19 cellular contexts compared by ENCODE assay signal in genomic region chr5:138819065-138819464, GRCh38. TPM values are rescaled to one million over a fixed set of nuclear protein-coding genes. Genes with fewer than 3 reads are reported as not detected.
DNase-seq lines count a peak whose midpoint lies in the region; ATAC-seq and TF ChIP-seq lines count a peak whose summit lies in the region.
"Had no signal": no experiment of that assay in that cellular context is flagged by ENCODE, and none has a peak within 500 bp of the region (broad histone marks: within the 10 kb centered on the region; RNA-seq: fewer than 3 reads in every experiment).

No MANE protein-coding gene starts in this region.

- H3K36me3 Mint-ChIP-seq in chondrocyte (ENCODE audit: low read depth), result peaks cover 11% of the 10 kb centered on the region
- peaks cover 53% of the 10 kb centered on the region for H3K36me3 Mint-ChIP-seq in neural progenitor cell
- H3K36me3 Mint-ChIP-seq in immature natural killer cell, result peaks cover 5 to 11% (median 8%) of the 10 kb centered on the region in 3 donors

- H3K4me1 Mint-ChIP-seq in chondrocyte (ENCODE audit: low read depth), result peaks cover 65% of the 10 kb centered on the region
- peaks cover 2% of the 10 kb centered on the region for H3K4me1 Mint-ChIP-seq in neural progenitor cell
- H3K4me1 Mint-ChIP-seq in immature natural killer cell, result no peaks in the 10 kb centered on the region

- no peak overlapping the region for H3K9ac ChIP-seq in neural progenitor cell
- H3K9ac ChIP-seq: KMS-11, parathyroid adenoma had no signal

- H3K27me3 Mint-ChIP-seq in chondrocyte (ENCODE audit: low read depth), result no peaks in the 10 kb centered on the region
- H3K27me3 Mint-ChIP-seq in neural progenitor cell (ENCODE audit: insufficient read depth, low read depth), result no peaks in the 10 kb centered on the region
- H3K27me3 Mint-ChIP-seq in immature natural killer cell (ENCODE audit: low read depth in 3 of 3), result peaks cover 3 to 9% (median 3%) of the 10 kb centered on the region in 3 donors
- H3K27me3 Mint-ChIP-seq: type B pancreatic cell had no signal

- no peak for TF ChIP-seq CTCF in chondrocyte (IDR thresholded peaks at IDR 0.05)
- TF ChIP-seq CTCF in neural progenitor cell (IDR thresholded peaks at IDR 0.05), result no peak
- TF ChIP-seq CTCF in OCI-LY7 (conservative IDR thresholded peaks at IDR 0.05; ENCODE audit: low read length), result no peak
- no peak for TF ChIP-seq CTCF in PC-9 (conservative IDR thresholded peaks at IDR 0.05)

- H3K4me2 ChIP-seq in neural progenitor cell (no peak overlapping the region), OCI-LY7 (ENCODE audit: low read length) (no peak overlapping the region), PC-9 (no peak overlapping the region)
- H3K4me2 ChIP-seq: A549, KMS-11 had no signal

- peaks cover 90% of the 10 kb centered on the region for H3K79me2 ChIP-seq in neural progenitor cell (ENCODE audit: low read depth)
- no peaks in the 10 kb centered on the region for H3K79me2 ChIP-seq in OCI-LY7 (ENCODE audit: insufficient read depth, low read depth, low read length)
- no peaks in the 10 kb centered on the region for H3K79me2 ChIP-seq in PC-9 (ENCODE audit: low read depth)

- POLR2A ChIA-PET in OCI-LY7 (lab: Charles Lee) (interaction anchor here (0.5 kb wide), 1 partner anchor 30 kb away, joined by 6 read pairs; no protein-coding TSS in a partner anchor), PC-9 (lab: Charles Lee; ENCODE audit: unreplicated experiment) (no interaction called here)

- no peak overlapping the region for H2AFZ ChIP-seq in neural progenitor cell (replicated peaks)
- no peak overlapping the region for H2AFZ ChIP-seq in OCI-LY7 (ENCODE audit: low read length)
- H2AFZ ChIP-seq in PC-9, result no peak overlapping the region
- H2AFZ ChIP-seq: parathyroid adenoma had no signal

- H4K20me1 ChIP-seq in neural progenitor cell (ENCODE audit: low read depth) (peaks cover 9% of the 10 kb centered on the region), OCI-LY7 (ENCODE audit: insufficient read depth, low read length) (no peaks in the 10 kb centered on the region), PC-9 (ENCODE audit: insufficient read depth) (no peaks in the 10 kb centered on the region)

- H3K9me3 Mint-ChIP-seq in chondrocyte (ENCODE audit: low read depth), result peaks cover 3% of the 10 kb centered on the region
- peaks cover 3% of the 10 kb centered on the region for H3K9me3 Mint-ChIP-seq in neural progenitor cell
- H3K9me3 Mint-ChIP-seq in immature natural killer cell, result no peaks in the 10 kb centered on the region
- H3K9me3 Mint-ChIP-seq: activated T-helper 2 cell treated with anti-CD3 and anti-CD28 coated beads, Interferon-gamma antibody, Interleukin-2, Interleukin-4, amounts not matched to agents 10 μg/mL and 5 μg/mL and 100 μg/mL, durations not matched to agents 14 hours and 24 hours and 36 hours; CD14-positive monocyte had no signal

- intact Hi-C loops in left ventricle myocardium superior (cut with micrococcal nuclease), result no loop called here
- intact Hi-C loops in Right ventricle myocardium superior (cut with DNase I), result no loop called here
- intact Hi-C loops in OCI-LY7 (cut with micrococcal nuclease; ENCODE audit: unreplicated experiment), result no loop called here
- intact Hi-C loops in PC-9 (cut with micrococcal nuclease; ENCODE audit: unreplicated experiment), result no loop called here

- H3K4me1 ChIP-seq in neural progenitor cell, result no peaks in the 10 kb centered on the region
- H3K4me1 ChIP-seq in OCI-LY7 (ENCODE audit: insufficient read depth, low read length, poor library complexity, severe bottlenecking), result no peaks in the 10 kb centered on the region
- H3K4me1 ChIP-seq in PC-9 (replicated peaks; ENCODE audit: insufficient read depth), result no peaks in the 10 kb centered on the region
- H3K4me1 ChIP-seq: A549, parathyroid adenoma had no signal

- H3K4me3 Mint-ChIP-seq in chondrocyte (ENCODE audit: unreplicated experiment) (no peak overlapping the region), neural progenitor cell (no peak overlapping the region), immature natural killer cell (no peak overlapping the region)
- H3K4me3 Mint-ChIP-seq: CD14-positive monocyte, type B pancreatic cell had no signal

- H3K27ac ChIP-seq in neural progenitor cell (no peak overlapping the region), OCI-LY7 (ENCODE audit: low read depth, low read length, poor library complexity, severe bottlenecking) (no peak overlapping the region), PC-9 (no peak overlapping the region)
- H3K27ac ChIP-seq: A549, KMS-11, left lung, parathyroid adenoma, spleen had no signal

- H3K4me3 ChIP-seq in neural progenitor cell (no peak overlapping the region), OCI-LY7 (ENCODE audit: low read depth, low read length, poor library complexity, severe bottlenecking) (no peak overlapping the region), PC-9 (no peak overlapping the region)
- H3K4me3 ChIP-seq: A549, left lung, spleen had no signal

- ATAC-seq in left ventricle myocardium superior, result peak; percentile 37
- ATAC-seq in Right ventricle myocardium superior (ENCODE audit: poor library complexity), result no peak
- ATAC-seq in GM18858 (IDR thresholded peaks at IDR 0.05; ENCODE audit: unreplicated experiment), result no peak
- ATAC-seq: A549; activated CD4-positive, CD25-positive, alpha-beta regulatory T cell treated with anti-CD3 and anti-CD28 coated beads, Interleukin-2, amount 50 U/mL, for 24 hours; left lung had no signal

- H3K27ac Mint-ChIP-seq in chondrocyte (ENCODE audit: unreplicated experiment), result peak overlapping the region; percentile 75
- H3K27ac Mint-ChIP-seq in neural progenitor cell, result no peak overlapping the region
- H3K27ac Mint-ChIP-seq in immature natural killer cell, result no peak overlapping the region
- H3K27ac Mint-ChIP-seq: activated T-helper 2 cell treated with anti-CD3 and anti-CD28 coated beads, Interferon-gamma antibody, Interleukin-2, Interleukin-4, amounts not matched to agents 10 μg/mL and 5 μg/mL and 100 μg/mL, durations not matched to agents 14 hours and 24 hours and 36 hours; type B pancreatic cell had no signal

- H3F3A ChIP-seq in neural progenitor cell (ENCODE audit: low read depth) (peaks cover 8% of the 10 kb centered on the region), PC-9 (ENCODE audit: insufficient read depth, low read depth) (no peaks in the 10 kb centered on the region)

- H3K9me3 ChIP-seq in neural progenitor cell (ENCODE audit: low read depth) (no peaks in the 10 kb centered on the region), OCI-LY7 (ENCODE audit: low read length) (no peaks in the 10 kb centered on the region), PC-9 (ENCODE audit: insufficient read depth, low read depth) (no peaks in the 10 kb centered on the region)
- H3K9me3 ChIP-seq: A549, left lung, spleen had no signal

- DNase-seq in left ventricle myocardium superior (no peak), Right ventricle myocardium superior (no peak), chondrocyte (ENCODE audit: low spot score) (no peak), neural progenitor cell (ENCODE audit: low spot score) (peak; percentile 6), immature natural killer cell (no peak), OCI-LY7 (ENCODE audit: low spot score) (no peak), PC-9 (no peak)
- DNase-seq: DMS79 treated with DMSO at 0.1 percent for 48 hours, left lung, NCI-H345, spleen had no signal

- BruUV-seq in OCI-LY7 (replicated peaks; lab: Mats Ljungman, UMichigan) (no TSS peak), PC-9 (replicated peaks; lab: Mats Ljungman, UMichigan) (no TSS peak)

- H3K27me3 ChIP-seq in neural progenitor cell (no peaks in the 10 kb centered on the region), PC-9 (ENCODE audit: insufficient read depth, low read depth) (no peaks in the 10 kb centered on the region)
- H3K27me3 ChIP-seq: left lung, spleen had no signal

- no peaks in the 10 kb centered on the region for H3K36me3 ChIP-seq in neural progenitor cell
- H3K36me3 ChIP-seq in OCI-LY7 (ENCODE audit: insufficient read depth, low read length), result no peaks in the 10 kb centered on the region
- no peaks in the 10 kb centered on the region for H3K36me3 ChIP-seq in PC-9 (ENCODE audit: low read depth)

- CTCF ChIA-PET in OCI-LY7 (lab: Charles Lee; ENCODE audit: unreplicated experiment) (no interaction called here), PC-9 (lab: Charles Lee) (no interaction called here)

- H3K9me2 ChIP-seq in OCI-LY7 (ENCODE audit: insufficient read depth, low read length) (no peaks in the 10 kb centered on the region), PC-9 (ENCODE audit: insufficient read depth) (no peaks in the 10 kb centered on the region)

RNA-seq across cellular contexts. Expression of gene LRRTM2, which starts 56.1 kb away (rescaled TPM):
- total RNA-seq in left ventricle myocardium superior, result 0.12 TPM
- total RNA-seq in Right ventricle myocardium superior, result not detected
- 0.19 TPM in 1 of 3 replicates, not detected in the others for total RNA-seq in chondrocyte
- not detected in 2 replicates for total RNA-seq in neural progenitor cell (ENCODE audit: low replicate concordance)
- not detected for polyA plus RNA-seq in immature natural killer cell
- 0.05 and 0.22 TPM in 2 replicates for total RNA-seq in OCI-LY7 (2014; rRNA removed; shearing (Covaris generic))
- total RNA-seq in OCI-LY7 (2022), result not detected in 2 replicates
- not detected in 2 replicates for total RNA-seq in PC-9 (2021)
- polyA plus RNA-seq: A549 had no signal
